In genomic region chr22:11067286-11067871, GRCh38 we compare ENCODE assay signal across 8 cellular contexts.
A peak's percentile ranks its signal among the peaks of the same experiment; 100 is the strongest.
DNase-seq lines count a peak whose midpoint lies in the region; ATAC-seq and TF ChIP-seq lines count a peak whose summit lies in the region.
"Not testable (repeated sequence)": the region's sequence is repeated elsewhere in the genome, so short reads cannot be mapped to it uniquely, and the experiment has no call there.

No MANE protein-coding gene starts in this region.

- H3K79me2 ChIP-seq in Karpas-422 (ENCODE audit: low read length); hepatocyte: not testable (repeated sequence)

- H3K4me1 Mint-ChIP-seq in CD14-positive monocyte; osteocyte (ENCODE audit: unreplicated experiment): not testable (repeated sequence)

- peaks cover 32% of the 10 kb centered on the region for H3K9me3 ChIP-seq in Karpas-422 (ENCODE audit: low read length)
- peaks cover 0 to 35% (median 8%) of the 10 kb centered on the region in 4 donors for H3K9me3 ChIP-seq in esophagus muscularis mucosa
- H3K9me3 ChIP-seq in hepatocyte (ENCODE audit: low read depth); lower lobe of right lung: not testable (repeated sequence)

- not testable (repeated sequence) for H3K36me3 ChIP-seq in Karpas-422 (ENCODE audit: insufficient read depth, low read length); esophagus muscularis mucosa; hepatocyte (replicated peaks; ENCODE audit: insufficient read depth, low read depth); lower lobe of right lung

- TF ChIP-seq CTCF in CD14-positive monocyte (IDR thresholded peaks at IDR 0.05); esophagus muscularis mucosa (IDR thresholded peaks at IDR 0.05); hepatocyte (IDR thresholded peaks at IDR 0.05; ENCODE audit: poor library complexity); lower lobe of right lung (IDR thresholded peaks at IDR 0.05); osteocyte (IDR thresholded peaks at IDR 0.05): not testable (repeated sequence)

- not testable (repeated sequence) for TF ChIP-seq POLR2A in esophagus muscularis mucosa (IDR thresholded peaks at IDR 0.05; ENCODE audit: low read depth)

- H3K9me2 ChIP-seq in Karpas-422 (replicated peaks; ENCODE audit: insufficient read depth, low read length); hepatocyte (replicated peaks; ENCODE audit: insufficient read depth): not testable (repeated sequence)

- H3K4me1 ChIP-seq in Karpas-422 (ENCODE audit: low read length); esophagus muscularis mucosa; hepatocyte (ENCODE audit: insufficient read depth); lower lobe of right lung: not testable (repeated sequence)

- H3K27me3 ChIP-seq in Karpas-422 (ENCODE audit: low read length); hepatocyte; lower lobe of right lung (ENCODE audit: low read depth): not testable (repeated sequence)
- H3K27me3 ChIP-seq in esophagus muscularis mucosa: peaks cover 0 to 27% (median 0%) of the 10 kb centered on the region in 4 donors

- intact Hi-C loops in CD14-positive monocyte (cut with micrococcal nuclease); esophagus muscularis mucosa (cut with DNase I); lower lobe of right lung (cut with DNase I): not testable (repeated sequence)

- not testable (repeated sequence) for H3K27ac Mint-ChIP-seq in CD14-positive monocyte; osteocyte (ENCODE audit: unreplicated experiment)

- H2AFZ ChIP-seq in Karpas-422 (ENCODE audit: low read length); hepatocyte: not testable (repeated sequence)

- not testable (repeated sequence) for H3K27me3 Mint-ChIP-seq in CD14-positive monocyte (ENCODE audit: low read depth in 3 of 3); osteocyte (ENCODE audit: unreplicated experiment)

- H3K36me3 Mint-ChIP-seq in CD14-positive monocyte; osteocyte (ENCODE audit: unreplicated experiment): not testable (repeated sequence)

- not testable (repeated sequence) for H3K27ac ChIP-seq in Karpas-422 (ENCODE audit: low read length); esophagus muscularis mucosa (replicated peaks in 1 of 4); hepatocyte; lower lobe of right lung

- H3K9ac ChIP-seq in Karpas-422 (ENCODE audit: low read length): not testable (repeated sequence)

- H3K4me2 ChIP-seq in Karpas-422 (ENCODE audit: low read depth, low read length, poor library complexity, severe bottlenecking); hepatocyte: not testable (repeated sequence)

- WGBS in esophagus muscularis mucosa: 66% methylated on average over 13 of the region's 13 CpGs
- WGBS in hepatocyte (ENCODE audit: low lambda C conversion rate, missing lambda C conversion rate): 65% methylated on average over 13 of the region's 13 CpGs

- not testable (repeated sequence) for ATAC-seq in lower lobe of right lung

- peak; percentile 57 for DNase-seq in CD14-positive monocyte (ENCODE audit: low spot score)
- peak; percentile 37 for DNase-seq in Karpas-422
- DNase-seq in activated CD8-positive, alpha-beta memory T cell treated with anti-CD3 and anti-CD28 coated beads for 24 hours: peak; percentile 60
- DNase-seq in esophagus muscularis mucosa (ENCODE audit: extremely low spot score): peak; percentile 92
- DNase-seq in hepatocyte (ENCODE audit: low spot score): peak; percentile 3
- DNase-seq in lower lobe of right lung: peak; percentile 53
- DNase-seq in osteocyte (ENCODE audit: extremely low spot score, unreplicated experiment): peak; percentile 89
- peak; percentile 53 for DNase-seq in ureter (ENCODE audit: low spot score)

- not testable (repeated sequence) for H4K20me1 ChIP-seq in Karpas-422 (ENCODE audit: insufficient read depth, low read depth, low read length); hepatocyte (ENCODE audit: insufficient read depth, poor library complexity, severe bottlenecking)

- H3K9me3 Mint-ChIP-seq in CD14-positive monocyte: peaks cover 37 to 50% (median 46%) of the 10 kb centered on the region in 7 donors
- peaks cover 39% of the 10 kb centered on the region for H3K9me3 Mint-ChIP-seq in osteocyte (ENCODE audit: unreplicated experiment)

- not testable (repeated sequence) for TF ChIP-seq EP300 in esophagus muscularis mucosa (IDR thresholded peaks at IDR 0.05)

- not testable (repeated sequence) for H3K4me3 ChIP-seq in Karpas-422 (ENCODE audit: low read length); esophagus muscularis mucosa; hepatocyte; lower lobe of right lung

- not testable (repeated sequence) for H3K4me3 Mint-ChIP-seq in CD14-positive monocyte; osteocyte (ENCODE audit: unreplicated experiment)

Comparison
In these comparisons a context has a peak if more than half of its experiments do, and no peak if none do; other contexts are left out.
1. DNase-seq: peak in every context shown above with its lines; median percentile 92 in esophagus muscularis mucosa; 89 in osteocyte; 60 in activated CD8-positive, alpha-beta memory T cell treated with anti-CD3 and anti-CD28 coated beads for 24 hours; 57 in CD14-positive monocyte; 53 in lower lobe of right lung; 53 in ureter; 37 in Karpas-422; 3 in hepatocyte.